In the genomic region with DNA sequence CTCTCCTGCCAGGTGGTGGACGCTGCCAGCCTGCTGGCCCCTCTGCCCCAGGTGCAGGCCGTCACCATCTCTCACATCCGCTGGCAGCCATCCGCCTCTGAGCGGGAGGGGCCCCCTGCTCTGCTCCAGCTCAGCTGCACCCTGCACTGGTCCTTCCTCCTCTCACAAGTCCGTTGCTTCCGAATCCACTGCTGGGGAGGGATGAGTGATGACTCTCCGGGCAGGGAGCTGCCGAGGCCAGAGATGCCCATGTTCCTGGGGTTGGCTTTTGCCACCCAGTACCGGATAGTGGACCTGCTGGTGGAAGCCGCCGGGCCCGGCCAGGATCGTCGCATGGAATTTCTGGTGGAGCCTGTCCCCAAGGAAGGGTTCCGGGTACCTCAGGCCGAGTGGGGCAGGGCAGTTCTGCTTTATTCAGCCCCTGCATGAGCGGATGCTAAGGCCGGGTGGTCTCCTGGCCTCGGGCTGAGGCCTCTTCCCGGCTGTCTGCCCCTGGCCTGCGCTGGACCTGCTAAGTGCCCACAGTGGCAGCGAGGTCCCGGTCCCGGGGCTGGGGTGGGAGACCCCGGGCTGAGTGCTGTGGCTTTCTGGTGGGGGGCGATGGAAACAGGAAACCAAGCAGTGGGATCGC, we compare ENCODE assay signal across 18 cellular contexts. TPM values are rescaled to one million over a fixed set of nuclear protein-coding genes. Genes with fewer than 3 reads are reported as not detected.
DNase-seq lines count a peak whose midpoint lies in the region; ATAC-seq, FAIRE-seq and TF ChIP-seq lines count a peak whose summit lies in the region.
"Had no signal": no experiment of that assay in that cellular context is flagged by ENCODE, and none has a peak within 500 bp of the region (broad histone marks: within the 10 kb centered on the region; RNA-seq: fewer than 3 reads in every experiment).

No MANE protein-coding gene starts in this region.

- H3K36me3 ChIP-seq in K562 (ENCODE audit: control insufficient read depth, insufficient read depth, low read length) (peaks cover 52% of the 10 kb centered on the region; the same call in 1 of the 3 replicates), psoas muscle (ENCODE audit: insufficient read depth in 1 of 2, low read depth in 1 of 2) (peaks cover 13 to 62% of the 10 kb centered on the region in 2 donors), tibial nerve (peaks cover 0 to 67% (median 0%) of the 10 kb centered on the region in 3 donors), esophagus muscularis mucosa (peaks cover 5 to 71% (median 60%) of the 10 kb centered on the region in 4 donors)

- peaks cover 29% of the 10 kb centered on the region for H4K20me1 ChIP-seq in K562 (replicated peaks; ENCODE audit: control insufficient read depth, insufficient read depth, low read length)

- no peaks in the 10 kb centered on the region for H3K79me2 ChIP-seq in K562 (ENCODE audit: control insufficient read depth, insufficient read depth, low read length)

- WGBS in K562 (ENCODE audit: insufficient coverage, low coverage, missing lambda C conversion rate), result 88% methylated on average over 16 of the region's 28 CpGs
- 87 to 93% (median 88%) methylated on average over 28 of the region's 28 CpGs for WGBS in psoas muscle, 3 donors
- 90% methylated on average over 25 to 28 of the region's 28 CpGs for WGBS in tibial nerve, 2 donors
- 92% methylated on average over 17 of the region's 28 CpGs for whole genome bisulfite sequencing in esophagus muscularis mucosa

- H3K27ac ChIP-seq in K562 (ENCODE audit: extremely low read depth, low read depth, low read length) (no peak overlapping the region), psoas muscle (no peak overlapping the region), tibial nerve (no peak overlapping the region), esophagus muscularis mucosa (replicated peaks in 1 of 4) (no peak overlapping the region)
- H3K27ac ChIP-seq: GM23248 had no signal

- no peak overlapping the region for H3K4me2 ChIP-seq in K562 (ENCODE audit: insufficient read depth, low read length)

- TSS peak; percentile 22 for BruUV-seq in K562 (replicated peaks; lab: Mats Ljungman, UMichigan)

- TF ChIP-seq POLR2A in K562 (conservative IDR thresholded peaks at IDR 0.05) (no peak), tibial nerve (IDR thresholded peaks at IDR 0.05) (no peak), esophagus muscularis mucosa (IDR thresholded peaks at IDR 0.05; ENCODE audit: low read depth) (no peak)

- H3K27me3 Mint-ChIP-seq in activated T-cell treated with anti-CD3 and anti-CD28 coated beads, Interleukin-2, amount 50 U/mL, for 4 hours (ENCODE audit: low read depth), result no peaks in the 10 kb centered on the region
- H3K27me3 Mint-ChIP-seq: B cell; CD4-positive, alpha-beta T cell had no signal

- POLR2A ChIA-PET in K562 (lab: Yijun Ruan, JAX), result interaction anchor here (0.6 to 3.0 kb wide), 4 partner anchors 10 to 25 kb away, joined by 3 to 8 read pairs (median 4); partner anchors contain the start of gene ENGASE

- H3K4me1 ChIP-seq in K562 (replicated peaks in 1 of 2; ENCODE audit: control insufficient read depth in 2 of 2, insufficient read depth in 2 of 2, low read length in 2 of 2) (peaks cover 0 to 45% of the 10 kb centered on the region in 2 experiments; a peak in 2 of 5 replicates), psoas muscle (peaks cover 10% of the 10 kb centered on the region), tibial nerve (peaks cover 0 to 22% (median 2%) of the 10 kb centered on the region in 4 donors), esophagus muscularis mucosa (peaks cover 8 to 21% (median 15%) of the 10 kb centered on the region in 4 donors)

- peaks cover 7% of the 10 kb centered on the region for H3K9me1 ChIP-seq in K562 (ENCODE audit: control insufficient read depth, insufficient read depth, low read length)

- no peaks in the 10 kb centered on the region for H3K9me3 Mint-ChIP-seq in activated T-cell treated with anti-CD3 and anti-CD28 coated beads, Interleukin-2, amount 50 U/mL, for 4 hours
- H3K9me3 Mint-ChIP-seq: CD4-positive, alpha-beta T cell had no signal

- H3K9me3 ChIP-seq in K562 (replicated peaks; ENCODE audit: control insufficient read depth, insufficient read depth, low read depth, low read length) (no peaks in the 10 kb centered on the region), psoas muscle (no peaks in the 10 kb centered on the region), tibial nerve (no peaks in the 10 kb centered on the region), esophagus muscularis mucosa (no peaks in the 10 kb centered on the region)

- intact Hi-C loops in K562 (cut with micrococcal nuclease), result no loop called here
- intact Hi-C loops in psoas muscle (cut with DNase I), result loop anchor here in 1 of 2 donors (5.0 kb wide), 1 partner anchor 306 kb away; no protein-coding TSS in a partner anchor
- intact Hi-C loops in esophagus muscularis mucosa (cut with DNase I), result no loop called here

- no peak for ATAC-seq in activated T-cell treated with anti-CD3 and anti-CD28 coated beads, Interleukin-2, amount 50 U/mL, for 4 hours
- ATAC-seq in K562 (no peak), psoas muscle (no peak)
- ATAC-seq: HCT116 had no signal

- H3K4me1 Mint-ChIP-seq in activated T-cell treated with anti-CD3 and anti-CD28 coated beads, Interleukin-2, amount 50 U/mL, for 4 hours (ENCODE audit: low read depth), result no peaks in the 10 kb centered on the region
- H3K4me1 Mint-ChIP-seq: B cell had no signal

- H3K36me3 Mint-ChIP-seq in activated T-cell treated with anti-CD3 and anti-CD28 coated beads, Interleukin-2, amount 50 U/mL, for 4 hours (ENCODE audit: insufficient read depth), result peaks cover 11% of the 10 kb centered on the region

- no peak overlapping the region for H2AFZ ChIP-seq in K562 (ENCODE audit: low read depth, low read length)
- H2AFZ ChIP-seq: GM23248 had no signal

- H3K4me3 Mint-ChIP-seq in activated T-cell treated with anti-CD3 and anti-CD28 coated beads, Interleukin-2, amount 50 U/mL, for 4 hours, result peak overlapping the region; percentile 26
- H3K4me3 Mint-ChIP-seq: B cell; CD4-positive, alpha-beta T cell had no signal

- CTCF ChIA-PET in K562 (lab: Yijun Ruan, JAX; ENCODE audit: low intra/inter-chr PET ratio), result interaction anchor here (0.6 to 2.1 kb wide), 3 partner anchors 40 to 305 kb away, joined by 3 to 7 read pairs (median 3); no protein-coding TSS in a partner anchor

- H3K4me3 ChIP-seq in K562 (no peak overlapping the region), psoas muscle (no peak overlapping the region), tibial nerve (no peak overlapping the region), esophagus muscularis mucosa (no peak overlapping the region)
- H3K4me3 ChIP-seq: GM23248 had no signal

- TF ChIP-seq RAD21 in K562 (CRISPR knock-in tag; conservative IDR thresholded peaks at IDR 0.05 in 1 of 2, IDR thresholded peaks at IDR 0.05 in 1 of 2), result no peak

- H3K27me3 ChIP-seq in K562 (ENCODE audit: control insufficient read depth in 2 of 2, insufficient read depth in 2 of 2, low read length in 2 of 2) (peaks cover 0 to 3% of the 10 kb centered on the region in 2 experiments; a peak in 2 of 5 replicates), psoas muscle (ENCODE audit: insufficient read depth in 3 of 3, low read length in 2 of 3) (peaks cover 0 to 5% (median 0%) of the 10 kb centered on the region in 3 donors), tibial nerve (peaks cover 0 to 5% of the 10 kb centered on the region in 2 donors), esophagus muscularis mucosa (peaks cover 0 to 11% (median 0%) of the 10 kb centered on the region in 4 donors)

- TF ChIP-seq EP300 in K562 (IDR thresholded peaks at IDR 0.05; ENCODE audit: low read length) (no peak), tibial nerve (IDR thresholded peaks at IDR 0.05) (no peak), esophagus muscularis mucosa (IDR thresholded peaks at IDR 0.05) (no peak)

- H3K9ac ChIP-seq in K562 (ENCODE audit: insufficient read depth in 1 of 2, low read depth in 2 of 2, low read length in 2 of 2), result no peak overlapping the region
- H3K9ac ChIP-seq: GM23248 had no signal

- TF ChIP-seq CTCF in K562 (IDR thresholded peaks at IDR 0.05 in 2 of 3, conservative IDR thresholded peaks at IDR 0.05 in 1 of 3; ENCODE audit: insufficient read depth in 2 of 3, low read depth in 1 of 3, low read length in 3 of 3) (no peak), psoas muscle (IDR thresholded peaks at IDR 0.05) (no peak), tibial nerve (IDR thresholded peaks at IDR 0.05) (no peak), esophagus muscularis mucosa (IDR thresholded peaks at IDR 0.05) (no peak)

- in situ Hi-C loops in K562 (cut with MboI), result no loop called here

- no peak for FAIRE-seq in K562 (lab: Jason Lieb, UNC)
- FAIRE-seq: GM12891, H54 had no signal

- no peak for DNase-seq in activated T-cell treated with anti-CD3 and anti-CD28 coated beads, Interleukin-2, amount 50 U/mL, for 4 hours
- no peak for DNase-seq in activated T-cell treated with anti-CD3 and anti-CD28 coated beads, Interleukin-2, amount 50 U/mL, for 1 hour
- DNase-seq in 8988T (peak; percentile 22), K562 (ENCODE audit: extremely low read depth in 1 of 4, low spot score in 3 of 4) (no peak), psoas muscle (peak; percentile 18 to 45), tibial nerve (ENCODE audit: low spot score in 2 of 2) (no peak), esophagus muscularis mucosa (ENCODE audit: extremely low spot score) (no peak)
- DNase-seq: ACHN; C1 segment of cervical spinal cord; Calu3; CD4-positive, alpha-beta T cell; DMS 273 treated with DMSO at 0.1 percent for 48 hours; GM23248; IMR-90 had no signal

RNA-seq across cellular contexts. Expression of gene ENGASE, which starts 11.4 kb away (rescaled TPM):
- total RNA-seq in activated T-cell treated with anti-CD3 and anti-CD28 coated beads, Interleukin-2, amount 50 U/mL, for 4 hours, result 10 to 100 TPM; 26.1 to 34.3 (median 30.5) TPM
- total RNA-seq in K562 (2011; cell fraction: chromatin; rRNA removed; ENCODE audit: low replicate concordance), result 111 and 287 TPM in 2 replicates
- total RNA-seq in K562 (2011; cell fraction: nucleolus; rRNA removed), result 149 and 158 TPM in 2 replicates
- 121 and 125 TPM in 2 replicates for total RNA-seq in K562 (2011; cell fraction: nucleoplasm; rRNA removed)
- 14.0 and 17.2 TPM in 2 replicates for total RNA-seq in K562 (2014; rRNA removed)
- total RNA-seq in K562 (2014; rRNA removed; fragmentation: Illumina TruSeq; extraction: Trizol), result 6.5 and 9.1 TPM in 2 replicates
- 11.2 and 13.6 TPM in 2 replicates for total RNA-seq in K562 (2015; rRNA removed; fragmentation: Illumina TruSeq; extraction: Trizol)
- 32.3 and 45.5 TPM in 2 replicates for total RNA-seq in K562 (2021)
- 16.4 and 22.8 TPM in 2 replicates for polyA plus RNA-seq in K562 (2011; rRNA removed)
- 7.9 and 11.1 TPM in 2 replicates for polyA plus RNA-seq in K562 (2011; cell fraction: cytosol; rRNA removed)
- polyA plus RNA-seq in K562 (2011; cell fraction: nucleus; rRNA removed), result 246 and 319 TPM in 2 replicates
- 25.6 and 37.4 TPM in 2 replicates for polyA plus RNA-seq in K562 (2012)
- 13.9 and 15.2 TPM in 2 replicates for polyA plus RNA-seq in K562 (2014; fragmentation: Illumina TruSeq; extraction: Trizol)
- under 1 TPM; 0.06 to 0.14 TPM for polyA plus RNA-seq in K562 (2014; fragmentation: Nextera tagmentation; extraction: Ambion mirVana)
- polyA plus RNA-seq in K562 (2014; rRNA removed), result 36.5 and 42.5 TPM in 2 replicates
- polyA minus RNA-seq in K562 (2011; rRNA and poly(A)+ RNA removed), result 6.3 and 9.9 TPM in 2 replicates
- polyA minus RNA-seq in K562 (2011; cell fraction: cytosol; rRNA and poly(A)+ RNA removed), result 5.7 and 13.2 TPM in 2 replicates
- polyA minus RNA-seq in K562 (2011; cell fraction: nucleus; rRNA and poly(A)+ RNA removed), result 49.8 and 50.9 TPM in 2 replicates
- 10 to 100 TPM; 26.7 to 80.8 (median 50.8) TPM for total RNA-seq in psoas muscle
- polyA plus RNA-seq in psoas muscle, result 10 to 100 TPM in 2 of 3 donors, 1 to 10 TPM in 1; 7.5 to 24.1 (median 12.4) TPM
- 10 to 100 TPM; 29.9 to 64.8 (median 57.1) TPM for total RNA-seq in tibial nerve
- total RNA-seq in esophagus muscularis mucosa, result 10 to 100 TPM; 10.4 to 23.7 (median 19.1) TPM

Comparison
In these comparisons a context has a peak if more than half of its experiments do, and no peak if none do; other contexts are left out.
1. DNase-seq: peak in 8988T (single experiment) and psoas muscle (2 of 2); none in activated T-cell treated with anti-CD3 and anti-CD28 coated beads, Interleukin-2, amount 50 U/mL, for 4 hours (single experiment), activated T-cell treated with anti-CD3 and anti-CD28 coated beads, Interleukin-2, amount 50 U/mL, for 1 hour (single experiment), K562 (0 of 4), tibial nerve (0 of 2) and esophagus muscularis mucosa (single experiment).